In the genomic region with DNA sequence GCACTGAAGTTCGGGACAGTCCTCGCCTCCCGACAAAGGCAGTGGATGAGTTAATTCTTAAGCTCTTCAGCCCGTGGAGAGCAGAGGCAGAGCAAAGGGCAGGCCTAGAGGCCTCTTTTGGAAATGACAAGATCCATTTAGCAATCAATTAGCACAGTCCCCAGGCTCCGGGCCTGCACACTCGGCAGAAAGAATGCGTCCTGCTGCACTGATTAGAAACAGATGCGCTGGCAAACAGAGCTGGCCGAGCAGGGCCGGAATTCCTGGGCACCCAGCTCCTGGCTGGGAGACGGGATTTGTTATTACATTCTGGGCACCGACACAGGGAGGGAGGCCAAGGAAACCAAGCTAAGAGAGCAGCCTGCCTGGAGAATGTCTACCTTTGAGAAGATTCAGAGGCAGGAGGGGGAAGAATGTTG, we compare ENCODE assay signal across 9 cellular contexts.
DNase-seq lines count a peak whose midpoint lies in the region; ATAC-seq and TF ChIP-seq lines count a peak whose summit lies in the region.
"Had no signal": no experiment of that assay in that cellular context is flagged by ENCODE, and none has a peak within 500 bp of the region (broad histone marks: within the 10 kb centered on the region; RNA-seq: fewer than 3 reads in every experiment).

No MANE protein-coding gene starts in this region.

- TF ChIP-seq CTCF in WTC11 (IDR thresholded peaks at IDR 0.05) (no peak), osteocyte (IDR thresholded peaks at IDR 0.05) (no peak), GM13976 (IDR thresholded peaks at IDR 0.05; ENCODE audit: borderline replicate concordance, control extremely low read depth, extremely low read depth, insufficient read depth, missing control alignments) (no peak)

- H3K9me3 Mint-ChIP-seq in WTC11, result no peaks in the 10 kb centered on the region
- H3K9me3 Mint-ChIP-seq in osteocyte (ENCODE audit: unreplicated experiment), result peaks cover 4% of the 10 kb centered on the region
- no peaks in the 10 kb centered on the region for H3K9me3 Mint-ChIP-seq in activated naive CD8-positive, alpha-beta T cell treated with anti-CD3 and anti-CD28 coated beads, Interleukin-2, amount 50 U/mL, for 24 hours

- ATAC-seq in WTC11 (peak; percentile 82), Right ventricle myocardium inferior (peak; percentile 95), GM18858 (IDR thresholded peaks at IDR 0.05; ENCODE audit: unreplicated experiment) (no peak)
- no peak for ATAC-seq in activated naive CD8-positive, alpha-beta T cell treated with anti-CD3 and anti-CD28 coated beads, Interleukin-2, amount 50 U/mL, for 24 hours

- H3K4me1 Mint-ChIP-seq in WTC11, result peaks cover 4% of the 10 kb centered on the region; the same call in 1 of the 2 replicates
- H3K4me1 Mint-ChIP-seq in osteocyte (ENCODE audit: unreplicated experiment), result peaks cover 62% of the 10 kb centered on the region
- H3K4me1 Mint-ChIP-seq in activated naive CD8-positive, alpha-beta T cell treated with anti-CD3 and anti-CD28 coated beads, Interleukin-2, amount 50 U/mL, for 24 hours, result no peaks in the 10 kb centered on the region

- POLR2A ChIA-PET in WTC11 (lab: Charles Lee), result interaction anchor here (0.6 kb wide), 1 partner anchor 11 kb away, joined by 7 read pairs; no protein-coding TSS in a partner anchor

- CTCF ChIA-PET in WTC11 (lab: Charles Lee), result interaction anchor here (0.6 to 2.2 kb wide), 6 partner anchors 44 to 146 kb away, joined by 3 to 6 read pairs (median 4); no protein-coding TSS in a partner anchor

- H3K27me3 Mint-ChIP-seq in WTC11 (ENCODE audit: low read depth), result no peaks in the 10 kb centered on the region
- no peaks in the 10 kb centered on the region for H3K27me3 Mint-ChIP-seq in osteocyte (ENCODE audit: unreplicated experiment)
- H3K27me3 Mint-ChIP-seq in activated naive CD8-positive, alpha-beta T cell treated with anti-CD3 and anti-CD28 coated beads, Interleukin-2, amount 50 U/mL, for 24 hours, result peaks cover 10% of the 10 kb centered on the region

- H3K36me3 Mint-ChIP-seq in WTC11 (no peaks in the 10 kb centered on the region), osteocyte (ENCODE audit: unreplicated experiment) (no peaks in the 10 kb centered on the region)
- H3K36me3 Mint-ChIP-seq in activated naive CD8-positive, alpha-beta T cell treated with anti-CD3 and anti-CD28 coated beads, Interleukin-2, amount 50 U/mL, for 24 hours (ENCODE audit: low read depth), result no peaks in the 10 kb centered on the region

- in situ Hi-C loops in GM13976 (cut with MboI; ENCODE audit: low sequenced_read_pairs, unreplicated experiment), result no loop called here

- intact Hi-C loops in Right ventricle myocardium inferior (cut with DNase I), result loop anchor here (1.0 to 2.0 kb wide), 3 partner anchors 42 to 147 kb away; no protein-coding TSS in a partner anchor

- DNase-seq in AG20443 (ENCODE audit: low spot score) (peak; percentile 96), WTC11 (ENCODE audit: low spot score) (peak; percentile 23), Right ventricle myocardium inferior (ENCODE audit: missing footprints) (peak; percentile 92), osteocyte (ENCODE audit: extremely low spot score, unreplicated experiment) (peak; percentile 94), NK-92 (lab: John Stamatoyannopoulos, UW; ENCODE audit: unreplicated experiment) (no peak), GM13976 (ENCODE audit: low spot score) (no peak)
- no peak for DNase-seq in activated naive CD8-positive, alpha-beta T cell treated with anti-CD3 and anti-CD28 coated beads, Interleukin-2, amount 50 U/mL, for 24 hours
- DNase-seq: SHP77 had no signal

- H3K27ac Mint-ChIP-seq in WTC11, result no peak overlapping the region
- H3K27ac Mint-ChIP-seq in osteocyte (ENCODE audit: unreplicated experiment), result peak overlapping the region; percentile 92
- H3K27ac Mint-ChIP-seq in activated naive CD8-positive, alpha-beta T cell treated with anti-CD3 and anti-CD28 coated beads, Interleukin-2, amount 50 U/mL, for 24 hours, result no peak overlapping the region

- H3K4me3 Mint-ChIP-seq in WTC11 (no peak overlapping the region), osteocyte (ENCODE audit: unreplicated experiment) (peak overlapping the region; percentile 27)
- no peak overlapping the region for H3K4me3 Mint-ChIP-seq in activated naive CD8-positive, alpha-beta T cell treated with anti-CD3 and anti-CD28 coated beads, Interleukin-2, amount 50 U/mL, for 24 hours

TF ChIP-seq in WTC11, 78 proteins besides CTCF, POLR2A, EP300 and RAD21 (continues in another document):
- TF ChIP-seq, protein P1, sequence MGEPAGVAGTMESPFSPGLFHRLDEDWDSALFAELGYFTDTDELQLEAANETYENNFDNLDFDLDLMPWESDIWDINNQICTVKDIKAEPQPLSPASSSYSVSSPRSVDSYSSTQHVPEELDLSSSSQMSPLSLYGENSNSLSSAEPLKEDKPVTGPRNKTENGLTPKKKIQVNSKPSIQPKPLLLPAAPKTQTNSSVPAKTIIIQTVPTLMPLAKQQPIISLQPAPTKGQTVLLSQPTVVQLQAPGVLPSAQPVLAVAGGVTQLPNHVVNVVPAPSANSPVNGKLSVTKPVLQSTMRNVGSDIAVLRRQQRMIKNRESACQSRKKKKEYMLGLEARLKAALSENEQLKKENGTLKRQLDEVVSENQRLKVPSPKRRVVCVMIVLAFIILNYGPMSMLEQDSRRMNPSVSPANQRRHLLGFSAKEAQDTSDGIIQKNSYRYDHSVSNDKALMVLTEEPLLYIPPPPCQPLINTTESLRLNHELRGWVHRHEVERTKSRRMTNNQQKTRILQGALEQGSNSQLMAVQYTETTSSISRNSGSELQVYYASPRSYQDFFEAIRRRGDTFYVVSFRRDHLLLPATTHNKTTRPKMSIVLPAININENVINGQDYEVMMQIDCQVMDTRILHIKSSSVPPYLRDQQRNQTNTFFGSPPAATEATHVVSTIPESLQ (CRISPR knock-in tag; IDR thresholded peaks at IDR 0.05), result no peak
- no peak for TF ChIP-seq NFATC4 (CRISPR knock-in tag; IDR thresholded peaks at IDR 0.05)
- TF ChIP-seq GTF2I (CRISPR knock-in tag; conservative IDR thresholded peaks at IDR 0.05), result no peak
- TF ChIP-seq TEAD1 (CRISPR knock-in tag; IDR thresholded peaks at IDR 0.05), result no peak
- TF ChIP-seq PRRX2 (CRISPR knock-in tag; IDR thresholded peaks at IDR 0.05), result no peak
- no peak for TF ChIP-seq ZNF219 (CRISPR knock-in tag; IDR thresholded peaks at IDR 0.05; ENCODE audit: borderline replicate concordance)
- TF ChIP-seq, protein P2, sequence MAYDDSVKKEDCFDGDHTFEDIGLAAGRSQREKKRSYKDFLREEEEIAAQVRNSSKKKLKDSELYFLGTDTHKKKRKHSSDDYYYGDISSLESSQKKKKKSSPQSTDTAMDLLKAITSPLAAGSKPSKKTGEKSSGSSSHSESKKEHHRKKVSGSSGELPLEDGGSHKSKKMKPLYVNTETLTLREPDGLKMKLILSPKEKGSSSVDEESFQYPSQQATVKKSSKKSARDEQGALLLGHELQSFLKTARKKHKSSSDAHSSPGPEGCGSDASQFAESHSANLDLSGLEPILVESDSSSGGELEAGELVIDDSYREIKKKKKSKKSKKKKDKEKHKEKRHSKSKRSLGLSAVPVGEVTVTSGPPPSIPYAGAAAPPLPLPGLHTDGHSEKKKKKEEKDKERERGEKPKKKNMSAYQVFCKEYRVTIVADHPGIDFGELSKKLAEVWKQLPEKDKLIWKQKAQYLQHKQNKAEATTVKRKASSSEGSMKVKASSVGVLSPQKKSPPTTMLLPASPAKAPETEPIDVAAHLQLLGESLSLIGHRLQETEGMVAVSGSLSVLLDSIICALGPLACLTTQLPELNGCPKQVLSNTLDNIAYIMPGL (CRISPR knock-in tag; IDR thresholded peaks at IDR 0.05), result no peak
- TF ChIP-seq ESRRA (CRISPR knock-in tag; IDR thresholded peaks at IDR 0.05; ENCODE audit: borderline replicate concordance), result no peak
- TF ChIP-seq ZNF138 (CRISPR knock-in tag; conservative IDR thresholded peaks at IDR 0.05), result no peak
- TF ChIP-seq, protein P3, sequence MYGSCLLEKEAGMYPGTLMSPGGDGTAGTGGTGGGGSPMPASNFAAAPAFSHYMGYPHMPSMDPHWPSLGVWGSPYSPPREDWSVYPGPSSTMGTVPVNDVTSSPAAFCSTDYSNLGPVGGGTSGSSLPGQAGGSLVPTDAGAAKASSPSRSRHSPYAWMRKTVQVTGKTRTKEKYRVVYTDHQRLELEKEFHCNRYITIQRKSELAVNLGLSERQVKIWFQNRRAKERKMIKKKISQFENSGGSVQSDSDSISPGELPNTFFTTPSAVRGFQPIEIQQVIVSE (CRISPR knock-in tag; IDR thresholded peaks at IDR 0.05; ENCODE audit: borderline replicate concordance), result no peak
- TF ChIP-seq, protein P4, sequence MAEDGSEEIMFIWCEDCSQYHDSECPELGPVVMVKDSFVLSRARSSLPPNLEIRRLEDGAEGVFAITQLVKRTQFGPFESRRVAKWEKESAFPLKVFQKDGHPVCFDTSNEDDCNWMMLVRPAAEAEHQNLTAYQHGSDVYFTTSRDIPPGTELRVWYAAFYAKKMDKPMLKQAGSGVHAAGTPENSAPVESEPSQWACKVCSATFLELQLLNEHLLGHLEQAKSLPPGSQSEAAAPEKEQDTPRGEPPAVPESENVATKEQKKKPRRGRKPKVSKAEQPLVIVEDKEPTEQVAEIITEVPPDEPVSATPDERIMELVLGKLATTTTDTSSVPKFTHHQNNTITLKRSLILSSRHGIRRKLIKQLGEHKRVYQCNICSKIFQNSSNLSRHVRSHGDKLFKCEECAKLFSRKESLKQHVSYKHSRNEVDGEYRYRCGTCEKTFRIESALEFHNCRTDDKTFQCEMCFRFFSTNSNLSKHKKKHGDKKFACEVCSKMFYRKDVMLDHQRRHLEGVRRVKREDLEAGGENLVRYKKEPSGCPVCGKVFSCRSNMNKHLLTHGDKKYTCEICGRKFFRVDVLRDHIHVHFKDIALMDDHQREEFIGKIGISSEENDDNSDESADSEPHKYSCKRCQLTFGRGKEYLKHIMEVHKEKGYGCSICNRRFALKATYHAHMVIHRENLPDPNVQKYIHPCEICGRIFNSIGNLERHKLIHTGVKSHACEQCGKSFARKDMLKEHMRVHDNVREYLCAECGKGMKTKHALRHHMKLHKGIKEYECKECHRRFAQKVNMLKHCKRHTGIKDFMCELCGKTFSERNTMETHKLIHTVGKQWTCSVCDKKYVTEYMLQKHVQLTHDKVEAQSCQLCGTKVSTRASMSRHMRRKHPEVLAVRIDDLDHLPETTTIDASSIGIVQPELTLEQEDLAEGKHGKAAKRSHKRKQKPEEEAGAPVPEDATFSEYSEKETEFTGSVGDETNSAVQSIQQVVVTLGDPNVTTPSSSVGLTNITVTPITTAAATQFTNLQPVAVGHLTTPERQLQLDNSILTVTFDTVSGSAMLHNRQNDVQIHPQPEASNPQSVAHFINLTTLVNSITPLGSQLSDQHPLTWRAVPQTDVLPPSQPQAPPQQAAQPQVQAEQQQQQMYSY (CRISPR knock-in tag; IDR thresholded peaks at IDR 0.05), result no peak

Comparison
In these comparisons a context has a peak if more than half of its experiments do, and no peak if none do; other contexts are left out.
1. DNase-seq: peak in AG20443 (single experiment), WTC11 (single experiment), Right ventricle myocardium inferior (single experiment) and osteocyte (single experiment); none in NK-92 (single experiment), activated naive CD8-positive, alpha-beta T cell treated with anti-CD3 and anti-CD28 coated beads, Interleukin-2, amount 50 U/mL, for 24 hours (single experiment) and GM13976 (single experiment).
2. ATAC-seq: peak in WTC11 (single experiment) and Right ventricle myocardium inferior (single experiment); none in activated naive CD8-positive, alpha-beta T cell treated with anti-CD3 and anti-CD28 coated beads, Interleukin-2, amount 50 U/mL, for 24 hours (single experiment) and GM18858 (single experiment).